Comparison of ENCODE assay signal across 1 cellular context in the genomic region with DNA sequence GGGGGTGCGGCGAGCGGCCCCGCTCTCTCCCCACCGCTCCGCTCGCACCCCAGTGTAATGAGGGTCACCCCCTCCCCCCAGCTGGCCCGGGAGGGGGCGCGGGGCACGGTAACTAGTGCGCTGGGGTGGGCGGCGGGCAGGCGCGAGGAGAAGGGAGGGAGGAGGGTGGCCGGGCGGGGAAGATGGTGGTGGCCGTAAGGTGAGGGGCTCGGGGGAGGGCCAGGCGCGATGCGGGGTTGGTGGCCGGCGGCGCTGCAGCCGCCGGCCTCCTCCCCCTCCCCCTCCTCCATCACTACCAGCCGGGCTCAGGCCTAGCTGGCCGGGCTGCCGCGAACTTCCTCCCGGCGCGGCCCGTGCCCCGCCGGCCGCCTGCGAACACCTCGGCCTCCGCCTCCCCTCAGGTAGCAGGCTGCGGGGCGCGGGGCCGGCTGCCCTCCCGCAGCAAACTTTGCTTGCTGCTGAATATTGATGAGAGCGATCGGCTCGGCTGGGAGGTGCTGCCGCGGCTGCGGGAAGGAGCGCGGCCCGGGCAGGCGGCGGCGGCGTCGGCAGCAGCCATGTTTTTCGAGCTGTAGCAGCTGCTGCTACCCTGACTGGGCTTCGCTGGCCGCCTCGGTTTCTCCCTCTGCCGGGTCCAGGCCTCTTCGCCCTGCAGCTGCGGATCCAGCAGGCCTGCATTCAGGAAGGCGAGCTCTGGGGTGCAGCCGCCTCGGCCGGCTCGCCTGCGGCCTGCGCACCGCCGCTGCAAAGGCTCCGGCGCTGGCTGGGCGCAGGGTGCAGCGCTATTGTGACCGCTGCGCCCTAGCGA.
TF ChIP-seq lines count a peak whose summit lies in the region.

No MANE protein-coding gene starts in this region.

TF ChIP-seq in HEK293, 187 proteins besides CTCF, POLR2A, EP300 and RAD21 (continued from another document):
- TF ChIP-seq ZNF664 (tag by site-specific recombination; IDR thresholded peaks at IDR 0.05), result no peak
- TF ChIP-seq, protein P1, sequence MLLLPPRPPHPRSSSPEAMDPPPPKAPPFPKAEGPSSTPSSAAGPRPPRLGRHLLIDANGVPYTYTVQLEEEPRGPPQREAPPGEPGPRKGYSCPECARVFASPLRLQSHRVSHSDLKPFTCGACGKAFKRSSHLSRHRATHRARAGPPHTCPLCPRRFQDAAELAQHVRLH (tag by site-specific recombination; IDR thresholded peaks at IDR 0.05), result no peak
- peak; percentile 75 for TF ChIP-seq ZNF335 (tag by site-specific recombination; conservative IDR thresholded peaks at IDR 0.05)
- no peak for TF ChIP-seq ZNF624 (tag by site-specific recombination; IDR thresholded peaks at IDR 0.05)
- TF ChIP-seq YY1 (tag by site-specific recombination; IDR thresholded peaks at IDR 0.05), result peak; percentile 79
- TF ChIP-seq ZNF621 (tag by site-specific recombination; IDR thresholded peaks at IDR 0.05), result no peak
- TF ChIP-seq ZBTB48 (tag by site-specific recombination; IDR thresholded peaks at IDR 0.05), result peak; percentile 38; the same call in 1 of the 2 replicates
- no peak for TF ChIP-seq ZSCAN18 (tag by site-specific recombination; IDR thresholded peaks at IDR 0.05)
- peak; percentile 65 for TF ChIP-seq KLF9 (tag by site-specific recombination; IDR thresholded peaks at IDR 0.05; ENCODE audit: low read depth)
- 0 out of 2 replicates have a peak, but pooled peaks have one; percentile 19 for TF ChIP-seq SP3 (tag by site-specific recombination; IDR thresholded peaks at IDR 0.05)
- peak; percentile 23; the same call in 1 of the 2 replicates for TF ChIP-seq SP7 (tag by site-specific recombination; IDR thresholded peaks at IDR 0.05)
- TF ChIP-seq ZNF302 (tag by site-specific recombination; IDR thresholded peaks at IDR 0.05; ENCODE audit: low read depth), result no peak
- TF ChIP-seq TRIM28 (IDR thresholded peaks at IDR 0.05; ENCODE audit: borderline replicate concordance, low read length), result no peak
- peak; percentile 41; the same call in 1 of the 2 replicates for TF ChIP-seq EGR2 (tag by site-specific recombination; IDR thresholded peaks at IDR 0.05; ENCODE audit: low read depth)
- TF ChIP-seq GLIS2 (tag by site-specific recombination; IDR thresholded peaks at IDR 0.05), result peak; percentile 56; the same call in 1 of the 2 replicates
- peak; percentile 94 for TF ChIP-seq PATZ1 (tag by site-specific recombination; IDR thresholded peaks at IDR 0.05)
- TF ChIP-seq KLF8 (tag by site-specific recombination; IDR thresholded peaks at IDR 0.05), result 0 out of 2 replicates have a peak, but pooled peaks have one; percentile 27
- 0 out of 2 replicates have a peak, but pooled peaks have one; percentile 16 for TF ChIP-seq ZIC2 (tag by site-specific recombination; IDR thresholded peaks at IDR 0.05)
- no peak for TF ChIP-seq ZNF133 (tag by site-specific recombination; IDR thresholded peaks at IDR 0.05)
- TF ChIP-seq, protein P2, sequence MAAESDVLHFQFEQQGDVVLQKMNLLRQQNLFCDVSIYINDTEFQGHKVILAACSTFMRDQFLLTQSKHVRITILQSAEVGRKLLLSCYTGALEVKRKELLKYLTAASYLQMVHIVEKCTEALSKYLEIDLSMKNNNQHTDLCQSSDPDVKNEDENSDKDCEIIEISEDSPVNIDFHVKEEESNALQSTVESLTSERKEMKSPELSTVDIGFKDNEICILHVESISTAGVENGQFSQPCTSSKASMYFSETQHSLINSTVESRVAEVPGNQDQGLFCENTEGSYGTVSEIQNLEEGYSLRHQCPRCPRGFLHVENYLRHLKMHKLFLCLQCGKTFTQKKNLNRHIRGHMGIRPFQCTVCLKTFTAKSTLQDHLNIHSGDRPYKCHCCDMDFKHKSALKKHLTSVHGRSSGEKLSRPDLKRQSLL (tag by site-specific recombination; IDR thresholded peaks at IDR 0.05), result no peak
- no peak for TF ChIP-seq ZNF777 (tag by site-specific recombination; IDR thresholded peaks at IDR 0.05; ENCODE audit: borderline replicate concordance)
- TF ChIP-seq, protein P3, sequence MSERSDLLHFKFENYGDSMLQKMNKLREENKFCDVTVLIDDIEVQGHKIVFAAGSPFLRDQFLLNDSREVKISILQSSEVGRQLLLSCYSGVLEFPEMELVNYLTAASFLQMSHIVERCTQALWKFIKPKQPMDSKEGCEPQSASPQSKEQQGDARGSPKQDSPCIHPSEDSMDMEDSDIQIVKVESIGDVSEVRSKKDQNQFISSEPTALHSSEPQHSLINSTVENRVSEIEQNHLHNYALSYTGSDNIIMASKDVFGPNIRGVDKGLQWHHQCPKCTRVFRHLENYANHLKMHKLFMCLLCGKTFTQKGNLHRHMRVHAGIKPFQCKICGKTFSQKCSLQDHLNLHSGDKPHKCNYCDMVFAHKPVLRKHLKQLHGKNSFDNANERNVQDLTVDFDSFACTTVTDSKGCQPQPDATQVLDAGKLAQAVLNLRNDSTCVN (tag by site-specific recombination; optimal IDR thresholded peaks at IDR 0.05), result peak; percentile 81
- TF ChIP-seq, protein P4, sequence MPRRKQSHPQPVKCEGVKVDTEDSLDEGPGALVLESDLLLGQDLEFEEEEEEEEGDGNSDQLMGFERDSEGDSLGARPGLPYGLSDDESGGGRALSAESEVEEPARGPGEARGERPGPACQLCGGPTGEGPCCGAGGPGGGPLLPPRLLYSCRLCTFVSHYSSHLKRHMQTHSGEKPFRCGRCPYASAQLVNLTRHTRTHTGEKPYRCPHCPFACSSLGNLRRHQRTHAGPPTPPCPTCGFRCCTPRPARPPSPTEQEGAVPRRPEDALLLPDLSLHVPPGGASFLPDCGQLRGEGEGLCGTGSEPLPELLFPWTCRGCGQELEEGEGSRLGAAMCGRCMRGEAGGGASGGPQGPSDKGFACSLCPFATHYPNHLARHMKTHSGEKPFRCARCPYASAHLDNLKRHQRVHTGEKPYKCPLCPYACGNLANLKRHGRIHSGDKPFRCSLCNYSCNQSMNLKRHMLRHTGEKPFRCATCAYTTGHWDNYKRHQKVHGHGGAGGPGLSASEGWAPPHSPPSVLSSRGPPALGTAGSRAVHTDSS (tag by site-specific recombination; IDR thresholded peaks at IDR 0.05), result no peak
- TF ChIP-seq ZNF76 (tag by site-specific recombination; IDR thresholded peaks at IDR 0.05; ENCODE audit: borderline replicate concordance, low read depth), result peak; percentile 38; the same call in 1 of the 2 replicates
- TF ChIP-seq ZNF585B (tag by site-specific recombination; IDR thresholded peaks at IDR 0.05), result no peak
- TF ChIP-seq KLF1 (tag by site-specific recombination; IDR thresholded peaks at IDR 0.05), result peak; percentile 20; the same call in 1 of the 2 replicates
- no peak for TF ChIP-seq ZNF394 (tag by site-specific recombination; IDR thresholded peaks at IDR 0.05; ENCODE audit: borderline replicate concordance)
- TF ChIP-seq ZNF514 (tag by site-specific recombination; IDR thresholded peaks at IDR 0.05), result no peak
- 0 out of 2 replicates have a peak, but pooled peaks have one; percentile 12 for TF ChIP-seq ZFP69B (tag by site-specific recombination; IDR thresholded peaks at IDR 0.05)
- no peak for TF ChIP-seq ZNF555 (tag by site-specific recombination; conservative IDR thresholded peaks at IDR 0.05)
- TF ChIP-seq ZNF433 (tag by site-specific recombination; IDR thresholded peaks at IDR 0.05; ENCODE audit: low read depth), result no peak
- TF ChIP-seq ZXDB (tag by site-specific recombination; IDR thresholded peaks at IDR 0.05), result 0 out of 2 replicates have a peak, but pooled peaks have one; percentile 15
- TF ChIP-seq ZNF211 (tag by site-specific recombination; IDR thresholded peaks at IDR 0.05; ENCODE audit: low read depth), result no peak
- no peak for TF ChIP-seq ZNF548 (tag by site-specific recombination; IDR thresholded peaks at IDR 0.05)
- TF ChIP-seq PBX3 (CRISPR knock-in tag; IDR thresholded peaks at IDR 0.05), result 0 out of 2 replicates have a peak, but pooled peaks have one; percentile 29
- TF ChIP-seq ZFP37 (tag by site-specific recombination; IDR thresholded peaks at IDR 0.05), result 0 out of 2 replicates have a peak, but pooled peaks have one; percentile 31
- peak; percentile 49; the same call in 1 of the 2 replicates for TF ChIP-seq ZNF341 (tag by site-specific recombination; IDR thresholded peaks at IDR 0.05; ENCODE audit: low read depth)
- TF ChIP-seq ZNF610 (tag by site-specific recombination; IDR thresholded peaks at IDR 0.05; ENCODE audit: borderline replicate concordance), result peak; percentile 33; the same call in 1 of the 2 replicates
- TF ChIP-seq ZBTB20 (tag by site-specific recombination; IDR thresholded peaks at IDR 0.05), result 0 out of 2 replicates have a peak, but pooled peaks have one; percentile 39
- 0 out of 2 replicates have a peak, but pooled peaks have one; percentile 21 for TF ChIP-seq ZNF600 (tag by site-specific recombination; IDR thresholded peaks at IDR 0.05)
- TF ChIP-seq SP2 (tag by site-specific recombination; IDR thresholded peaks at IDR 0.05), result no peak; the same call in 1 of the 2 replicates
- TF ChIP-seq, protein P5, sequence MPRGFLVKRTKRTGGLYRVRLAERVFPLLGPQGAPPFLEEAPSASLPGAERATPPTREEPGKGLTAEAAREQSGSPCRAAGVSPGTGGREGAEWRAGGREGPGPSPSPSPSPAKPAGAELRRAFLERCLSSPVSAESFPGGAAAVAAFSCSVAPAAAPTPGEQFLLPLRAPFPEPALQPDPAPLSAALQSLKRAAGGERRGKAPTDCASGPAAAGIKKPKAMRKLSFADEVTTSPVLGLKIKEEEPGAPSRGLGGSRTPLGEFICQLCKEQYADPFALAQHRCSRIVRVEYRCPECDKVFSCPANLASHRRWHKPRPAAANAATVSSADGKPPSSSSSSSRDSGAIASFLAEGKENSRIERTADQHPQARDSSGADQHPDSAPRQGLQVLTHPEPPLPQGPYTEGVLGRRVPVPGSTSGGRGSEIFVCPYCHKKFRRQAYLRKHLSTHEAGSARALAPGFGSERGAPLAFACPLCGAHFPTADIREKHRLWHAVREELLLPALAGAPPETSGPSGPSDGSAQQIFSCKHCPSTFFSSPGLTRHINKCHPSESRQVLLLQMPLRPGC (tag by site-specific recombination; IDR thresholded peaks at IDR 0.05), result peak; percentile 51; the same call in 1 of the 2 replicates
- peak; percentile 64 for TF ChIP-seq YY2 (tag by site-specific recombination; IDR thresholded peaks at IDR 0.05)
